ENCODE assay signal across 7 cellular contexts in the genomic region with DNA sequence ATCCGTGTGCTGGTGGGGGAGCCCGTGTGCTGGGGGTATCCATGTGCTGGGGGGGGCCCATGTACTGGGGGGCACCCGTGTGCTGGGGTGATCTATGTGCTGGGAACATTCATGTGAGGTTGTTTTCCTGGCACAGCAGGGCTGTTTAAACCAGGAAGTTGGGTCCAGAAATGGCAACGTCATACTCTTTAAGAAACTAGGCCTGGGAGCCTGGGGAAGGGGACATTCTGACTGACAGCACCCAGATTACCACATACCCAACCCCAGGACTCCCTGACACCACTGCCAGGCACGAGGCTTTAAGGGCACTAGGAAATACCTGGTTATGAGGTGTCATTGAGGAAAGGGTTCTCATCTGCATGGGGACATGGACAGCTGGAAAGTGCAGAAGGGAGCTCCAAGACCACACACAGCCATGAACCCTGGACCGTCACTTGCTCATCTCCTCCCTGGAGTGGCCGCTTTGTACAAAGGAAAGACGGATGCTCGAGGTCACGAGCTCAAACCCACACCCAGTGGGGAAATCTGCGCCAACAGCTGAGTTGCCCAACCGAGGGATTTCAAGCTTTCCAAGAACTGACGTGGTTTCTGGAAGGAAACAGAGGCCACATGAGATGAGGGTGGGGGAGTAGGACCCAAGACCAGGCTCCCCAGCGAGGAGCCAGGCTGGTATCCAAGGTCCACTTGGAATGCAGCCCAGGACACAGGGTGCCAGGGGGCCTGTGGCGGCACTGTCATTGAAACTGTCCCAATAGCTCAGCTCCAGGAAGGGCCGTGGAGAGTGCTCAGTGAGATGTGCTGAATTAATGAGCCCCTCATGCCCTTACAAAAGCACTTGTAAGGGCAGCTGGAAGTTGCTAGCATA. TPM values are rescaled to one million over a fixed set of nuclear protein-coding genes. Genes with fewer than 3 reads are reported as not detected.
DNase-seq lines count a peak whose midpoint lies in the region; TF ChIP-seq lines count a peak whose summit lies in the region.

No MANE protein-coding gene starts in this region.

- no peak overlapping the region for H3K27ac Mint-ChIP-seq in type B pancreatic cell

- peaks cover 9% of the 10 kb centered on the region for H3K4me1 Mint-ChIP-seq in type B pancreatic cell (ENCODE audit: unreplicated experiment)

- TF ChIP-seq POLR2A in tibial nerve (IDR thresholded peaks at IDR 0.05), result peak in 1 of 2 donors; percentile 30

- WGBS in tibial nerve, 2 donors, result 33 to 35% methylated on average over 12 to 16 of the region's 16 CpGs

- H3K9ac ChIP-seq in colonic mucosa (ENCODE audit: low read depth in 2 of 2, low read length in 2 of 2), result peak overlapping the region; percentile 32 to 37

- DNase-seq in NCI-H2029 (lab: John Stamatoyannopoulos, UW) (peak; percentile 47), colonic mucosa (peak; percentile 89), mesenteric fat pad (ENCODE audit: low spot score) (peak; percentile 93), tibial nerve (ENCODE audit: low spot score in 2 of 2) (peak; percentile 85 to 91), NCI-H146 (lab: John Stamatoyannopoulos, UW) (no peak), NCI-H524 treated with DMSO at 0.1 percent for 48 hours (lab: John Stamatoyannopoulos, UW) (no peak), type B pancreatic cell (ENCODE audit: extremely low spot score, unreplicated experiment) (no peak)

- H3K36me3 Mint-ChIP-seq in type B pancreatic cell, result no peaks in the 10 kb centered on the region

- H3K4me3 Mint-ChIP-seq in type B pancreatic cell, result no peak overlapping the region

- H3K9me3 Mint-ChIP-seq in type B pancreatic cell, result no peaks in the 10 kb centered on the region

- TF ChIP-seq CTCF in colonic mucosa (IDR thresholded peaks at IDR 0.05) (no peak), tibial nerve (IDR thresholded peaks at IDR 0.05) (peak in 2 of 5 experiments; percentile 12 to 37), type B pancreatic cell (conservative IDR thresholded peaks at IDR 0.05) (no peak)

- H3K27me3 Mint-ChIP-seq in type B pancreatic cell, result no peaks in the 10 kb centered on the region

- H3K4me1 ChIP-seq in colonic mucosa (peaks cover 16% of the 10 kb centered on the region), tibial nerve (peaks cover 0 to 85% (median 54%) of the 10 kb centered on the region in 4 donors)

- H3K36me3 ChIP-seq in colonic mucosa (no peaks in the 10 kb centered on the region), tibial nerve (peaks cover 0 to 17% (median 0%) of the 10 kb centered on the region in 3 donors)

- H3K27me3 ChIP-seq in colonic mucosa (no peaks in the 10 kb centered on the region), tibial nerve (no peaks in the 10 kb centered on the region)

- H3K4me3 ChIP-seq in colonic mucosa, result no peak overlapping the region
- no peak overlapping the region for H3K4me3 ChIP-seq in tibial nerve

- intact Hi-C loops in colonic mucosa (cut with DNase I), result no loop called here

- H3K9me3 ChIP-seq in colonic mucosa (no peaks in the 10 kb centered on the region), tibial nerve (no peaks in the 10 kb centered on the region)

- peak overlapping the region; percentile 56 for H3K27ac ChIP-seq in colonic mucosa
- H3K27ac ChIP-seq in tibial nerve, result peak overlapping the region; percentile 75 to 93 (median 84)

- TF ChIP-seq EP300 in tibial nerve (IDR thresholded peaks at IDR 0.05), result peak; percentile 100

RNA-seq across cellular contexts. Expression of a gene that starts 40.9 kb away (rescaled TPM):
- total RNA-seq in colonic mucosa (10 to 100 TPM; 32.1 to 38.0 TPM), mesenteric fat pad (61.6 TPM), tibial nerve (10 to 100 TPM; 28.5 to 52.5 (median 30.2) TPM), type B pancreatic cell (ENCODE audit: low replicate concordance) (6.4 and 9.1 TPM in 2 replicates)

Comparison
In these comparisons a context has a peak if more than half of its experiments do, and no peak if none do; other contexts are left out.
1. DNase-seq: peak in NCI-H2029 (single experiment), colonic mucosa (single experiment), mesenteric fat pad (single experiment) and tibial nerve (2 of 2); none in NCI-H146 (single experiment), NCI-H524 treated with DMSO at 0.1 percent for 48 hours (single experiment) and type B pancreatic cell (single experiment).